14 cellular contexts compared by ENCODE assay signal in genomic region chr6:129659590-129660345, GRCh38. TPM values are rescaled to one million over a fixed set of nuclear protein-coding genes. Genes with fewer than 3 reads are reported as not detected.
DNase-seq lines count a peak whose midpoint lies in the region; ATAC-seq and TF ChIP-seq lines count a peak whose summit lies in the region.
"Had no signal": no experiment of that assay in that cellular context is flagged by ENCODE, and none has a peak within 500 bp of the region (broad histone marks: within the 10 kb centered on the region; RNA-seq: fewer than 3 reads in every experiment).

No MANE protein-coding gene starts in this region.

- DNase-seq in IMR-90 = peak; percentile 39
- DNase-seq in choroid plexus epithelial cell (ENCODE audit: low read depth) = peak; percentile 84
- no peak for DNase-seq in left colon
- DNase-seq in GM13977 (ENCODE audit: low spot score) = no peak
- DNase-seq in germinal center (ENCODE audit: low spot score) = no peak
- DNase-seq: activated naive CD8-positive, alpha-beta T cell treated with anti-CD3 and anti-CD28 coated beads for 36 hours; CD4-positive, CD25-positive, alpha-beta regulatory T cell; foreskin fibroblast; pancreas; stimulated activated CD4-positive, alpha-beta T cell treated with anti-CD3 and anti-CD28 coated beads, Interleukin-1b, Interleukin-23, amount 100 ng/mL, for 48 hours; T-helper 17 cell had no signal

- TF ChIP-seq POLR2A in IMR-90 (IDR thresholded peaks at IDR 0.05; ENCODE audit: low read depth, low read length) = no peak

- CTCF ChIA-PET in IMR-90 (lab: Yijun Ruan, JAX) = no interaction called here

- H3K4me1 ChIP-seq in IMR-90 (ENCODE audit: control insufficient read depth, insufficient read depth, low read length) (no peaks in the 10 kb centered on the region), subcutaneous abdominal adipose tissue (ENCODE audit: control insufficient read depth in 5 of 5, insufficient read depth in 5 of 5, low read length in 5 of 5) (peaks cover 0 to 43% (median 18%) of the 10 kb centered on the region in 5 donors)

- no peaks in the 10 kb centered on the region for H3K36me3 ChIP-seq in IMR-90 (ENCODE audit: control insufficient read depth, insufficient read depth, low read length)
- no peaks in the 10 kb centered on the region for H3K36me3 ChIP-seq in subcutaneous abdominal adipose tissue (ENCODE audit: control insufficient read depth in 5 of 5, insufficient read depth in 5 of 5, low read length in 5 of 5)
- H3K36me3 ChIP-seq: pancreas had no signal

- 78% methylated on average over 6 of the region's 14 CpGs; no CpG with 5 or more reads in 1 of the 2 experiments for WGBS in IMR-90 (ENCODE audit: extremely low coverage in 2 of 2, insufficient read length in 1 of 2), 2 experiments

- TF ChIP-seq CTCF in IMR-90 (conservative IDR thresholded peaks at IDR 0.05; ENCODE audit: low read depth, low read length) (no peak), choroid plexus epithelial cell (conservative IDR thresholded peaks at IDR 0.05; ENCODE audit: low read depth, low read length) (no peak), GM13977 (IDR thresholded peaks at IDR 0.05; ENCODE audit: extremely low read depth, insufficient read depth, missing control alignments) (no peak)

- H3K9ac ChIP-seq in IMR-90 (ENCODE audit: low read depth, low read length) (no peak overlapping the region), subcutaneous abdominal adipose tissue (ENCODE audit: low read length in 5 of 5) (peak overlapping the region in 1 of 5 donors; percentile 4)

- no peak overlapping the region for H3K4ac ChIP-seq in IMR-90 (ENCODE audit: low read depth, low read length)

- POLR2A ChIA-PET in IMR-90 (lab: Charles Lee; ENCODE audit: unreplicated experiment) = no interaction called here

- no peaks in the 10 kb centered on the region for H3K9me3 ChIP-seq in IMR-90 (ENCODE audit: control insufficient read depth, insufficient read depth, low read length)
- no peaks in the 10 kb centered on the region for H3K9me3 ChIP-seq in subcutaneous abdominal adipose tissue (ENCODE audit: control insufficient read depth in 5 of 5, low read length in 5 of 5)
- H3K9me3 ChIP-seq: pancreas had no signal

- no peak overlapping the region for H3K56ac ChIP-seq in IMR-90 (ENCODE audit: extremely low read depth, insufficient read depth, low read length)

- no TSS peak for BruUV-seq in IMR-90 (replicated peaks; lab: Mats Ljungman, UMichigan)

- H2AK9ac ChIP-seq in IMR-90 (replicated peaks; ENCODE audit: low read depth, low read length, poor library complexity) = no peak overlapping the region

- peak overlapping the region; percentile 36; the same call in 1 of the 2 replicates for H2AK5ac ChIP-seq in IMR-90 (ENCODE audit: low read depth, low read length)

- no peak overlapping the region for H3K18ac ChIP-seq in IMR-90 (ENCODE audit: low read depth, low read length)

- intact Hi-C loops in IMR-90 (cut with micrococcal nuclease) (no loop called here), left colon (cut with DNase I, micrococcal nuclease) (no loop called here)

- no peak overlapping the region for H2BK5ac ChIP-seq in IMR-90 (ENCODE audit: low read depth, low read length, poor library complexity, severe bottlenecking)

- H3K23ac ChIP-seq in IMR-90 (ENCODE audit: low read depth, low read length) = no peak overlapping the region

- H3K27ac ChIP-seq in IMR-90 (ENCODE audit: insufficient read depth, low read length) (no peak overlapping the region), subcutaneous abdominal adipose tissue (ENCODE audit: low read depth, low read length) (peak overlapping the region; percentile 14)
- H3K27ac ChIP-seq: pancreas had no signal

- no peak overlapping the region for H2AFZ ChIP-seq in IMR-90 (replicated peaks; ENCODE audit: low read length, poor library complexity)

- H3K27me3 ChIP-seq in IMR-90 (ENCODE audit: control insufficient read depth, insufficient read depth, low read length) (no peaks in the 10 kb centered on the region), subcutaneous abdominal adipose tissue (ENCODE audit: control insufficient read depth in 5 of 5, insufficient read depth in 4 of 5, low read length in 5 of 5) (no peaks in the 10 kb centered on the region)
- H3K27me3 ChIP-seq: pancreas had no signal

- H3K9me1 ChIP-seq in IMR-90 (ENCODE audit: insufficient read depth, low read length) = 0 out of 2 replicates have a peak, but pooled peaks cover 4% of the 10 kb centered on the region

- no peak overlapping the region for H4K5ac ChIP-seq in IMR-90 (ENCODE audit: low read depth, low read length)

- H3K4me2 ChIP-seq in IMR-90 (ENCODE audit: low read depth, low read length) = peak overlapping the region; percentile 3; the same call in 1 of the 2 replicates

- peaks cover 21 to 50% of the 10 kb centered on the region in 2 experiments for H3K79me1 ChIP-seq in IMR-90 (ENCODE audit: low read depth in 1 of 2, low read length in 2 of 2)

- no peak overlapping the region for H2BK120ac ChIP-seq in IMR-90 (ENCODE audit: low read depth, low read length)

- ATAC-seq in IMR-90 (ENCODE audit: low read depth) (peak; percentile 46; the same call in 1 of the 2 replicates), left colon (peak; percentile 45), esophagus mucosa (no peak), HG02938 (IDR thresholded peaks at IDR 0.05; ENCODE audit: unreplicated experiment) (no peak)
- ATAC-seq: T-helper 17 cell had no signal

- H4K8ac ChIP-seq in IMR-90 (ENCODE audit: low read depth in 2 of 2, low read length in 2 of 2) = peak overlapping the region in 1 of 2 experiments; percentile 8; a peak in 1 of 4 replicates

- peak overlapping the region; percentile 72; the same call in 1 of the 3 replicates for H2BK15ac ChIP-seq in IMR-90 (ENCODE audit: low read depth, low read length)

- in situ Hi-C loops in IMR-90 (cut with MboI; ENCODE audit: low sequenced_read_pairs) = loop anchor here (10.0 kb wide), 1 partner anchor 365 kb away; no protein-coding TSS in a partner anchor
- in situ Hi-C loops in GM13977 (cut with MboI; ENCODE audit: low pct_unique_long_range_greater_than_20kb, low sequenced_read_pairs, unreplicated experiment) = no loop called here

- H3K4me3 ChIP-seq in IMR-90 (ENCODE audit: insufficient read depth, low read depth, low read length) (no peak overlapping the region), choroid plexus epithelial cell (ENCODE audit: low read depth, low read length) (peak overlapping the region; percentile 47), subcutaneous abdominal adipose tissue (ENCODE audit: low read depth in 1 of 5, low read length in 5 of 5) (peak overlapping the region in 3 of 5 donors; percentile 39 to 42 (median 40))

- dilution Hi-C loops in IMR-90 (cut with HindIII; ENCODE audit: low sequenced_read_pairs, unreplicated experiment) = no loop called here

- no peak for TF ChIP-seq RAD21 in IMR-90 (IDR thresholded peaks at IDR 0.05; ENCODE audit: low read length)

- no peak overlapping the region for H4K91ac ChIP-seq in IMR-90 (ENCODE audit: insufficient read depth, low read depth, low read length)

- no peaks in the 10 kb centered on the region for H4K20me1 ChIP-seq in IMR-90 (ENCODE audit: insufficient read depth, low read length)

- peak overlapping the region; percentile 47; the same call in 1 of the 2 replicates for H3K14ac ChIP-seq in IMR-90 (replicated peaks; ENCODE audit: low read depth, low read length)

- H2BK20ac ChIP-seq in IMR-90 (ENCODE audit: low read depth, low read length) = no peak overlapping the region

TF ChIP-seq in IMR-90, 13 proteins besides CTCF, POLR2A, EP300 and RAD21:
- no peak for TF ChIP-seq RCOR1 (IDR thresholded peaks at IDR 0.05; ENCODE audit: insufficient replicate concordance, low read length)
- no peak for TF ChIP-seq BHLHE40 (IDR thresholded peaks at IDR 0.05; ENCODE audit: low read depth, low read length)
- TF ChIP-seq CHD1 (IDR thresholded peaks at IDR 0.05; ENCODE audit: low read depth, low read length) = no peak
- no peak for TF ChIP-seq USF2 (IDR thresholded peaks at IDR 0.05; ENCODE audit: low read depth, low read length)
- TF ChIP-seq NFE2L2 (IDR thresholded peaks at IDR 0.05; ENCODE audit: low read depth, low read length) = no peak
- no peak for TF ChIP-seq CEBPB (IDR thresholded peaks at IDR 0.05; ENCODE audit: low read depth, low read length)
- TF ChIP-seq MXI1 (IDR thresholded peaks at IDR 0.05; ENCODE audit: borderline replicate concordance, low read depth, low read length) = no peak
- no peak for TF ChIP-seq FOS (IDR thresholded peaks at IDR 0.05; ENCODE audit: low read depth, low read length)
- TF ChIP-seq MAZ (IDR thresholded peaks at IDR 0.05; ENCODE audit: borderline replicate concordance, low read depth, low read length) = no peak
- no peak for TF ChIP-seq ELK1 (IDR thresholded peaks at IDR 0.05; ENCODE audit: borderline replicate concordance, low read depth, low read length)
TF ChIP-seq in IMR-90: peak in this region for 0.

RNA-seq across cellular contexts. Expression of gene ARHGAP18, which starts 50.2 kb away (rescaled TPM):
- total RNA-seq in IMR-90 (2012; rRNA removed) = 17.0 and 25.0 TPM in 2 replicates
- 5.0 and 6.2 TPM in 2 replicates for polyA plus RNA-seq in IMR-90 (2012; rRNA removed)
- 1.0 and 1.2 TPM in 2 replicates for polyA plus RNA-seq in IMR-90 (2012; cell fraction: cytosol; rRNA removed)
- polyA plus RNA-seq in IMR-90 (2012; cell fraction: nucleus; rRNA removed; ENCODE audit: low replicate concordance) = 0.46 and 3.5 TPM in 2 replicates
- total RNA-seq in left colon = 10 to 100 TPM; 19.9 to 26.9 TPM
- 5.3 TPM for total RNA-seq in esophagus mucosa

Comparison
In these comparisons a context has a peak if more than half of its experiments do, and no peak if none do; other contexts are left out.
1. ATAC-seq: peak in IMR-90 (single experiment) and left colon (single experiment); none in esophagus mucosa (single experiment) and HG02938 (single experiment).
2. DNase-seq: peak in IMR-90 (single experiment) and choroid plexus epithelial cell (single experiment); none in left colon (0 of 2), GM13977 (single experiment) and germinal center (single experiment).